In genomic region chr20:10648651-10649050, GRCh38 we compare ENCODE assay signal across 14 cellular contexts. TPM values are rescaled to one million over a fixed set of nuclear protein-coding genes. Genes with fewer than 3 reads are reported as not detected.
DNase-seq lines count a peak whose midpoint lies in the region; ATAC-seq, FAIRE-seq and TF ChIP-seq lines count a peak whose summit lies in the region.
"Had no signal": no experiment of that assay in that cellular context is flagged by ENCODE, and none has a peak within 500 bp of the region (broad histone marks: within the 10 kb centered on the region; RNA-seq: fewer than 3 reads in every experiment).

No MANE protein-coding gene starts in this region.

- WGBS in trophoblast cell (ENCODE audit: extremely low coverage, insufficient coverage, insufficient read length) = no CpG with 5 or more reads among the region's 8 CpGs

- no peak for FAIRE-seq in D721Med (lab: Jason Lieb, UNC)

- no peak overlapping the region for H4K12ac ChIP-seq in trophoblast cell (ENCODE audit: low read depth, low read length)

- no peak overlapping the region for H3K4ac ChIP-seq in trophoblast cell (ENCODE audit: low read depth, low read length)

- peak; percentile 67 for DNase-seq in AG09319 (ENCODE audit: extremely low read depth, low read depth)
- peak; percentile 82 for DNase-seq in M059J (ENCODE audit: low read depth)
- no peak for DNase-seq in epithelial cell of prostate (ENCODE audit: low read depth, low spot score)
- DNase-seq in trophoblast cell = peak; percentile 56 to 84
- DNase-seq in D721Med (ENCODE audit: insufficient read length, low spot score) = no peak
- no peak for DNase-seq in NCI-H1105 (lab: John Stamatoyannopoulos, UW)
- DNase-seq in NOMO-1 (lab: John Stamatoyannopoulos, UW; ENCODE audit: unreplicated experiment in 2 of 2) = no peak
- DNase-seq: activated CD4-positive, CD25-positive, alpha-beta regulatory T cell treated with anti-CD3 and anti-CD28 coated beads, Interleukin-2, amount 50 U/mL, for 72 hours; activated T-cell treated with anti-CD3 and anti-CD28 coated beads, Interleukin-2, amount 50 U/mL, for 48 hours; caudate nucleus; NCI-H526 treated with DMSO at 0.1 percent for 48 hours had no signal

- H2BK120ac ChIP-seq in trophoblast cell (ENCODE audit: insufficient read depth, low read length, poor library complexity) = no peak overlapping the region

- no peak overlapping the region for H2AFZ ChIP-seq in trophoblast cell (ENCODE audit: insufficient read depth, low read length, poor library complexity)

- peak overlapping the region; percentile 8 for H2BK5ac ChIP-seq in trophoblast cell (ENCODE audit: low read depth, low read length, poor library complexity)

- H3K27me3 ChIP-seq in trophoblast cell (ENCODE audit: insufficient read depth, low read length) = no peaks in the 10 kb centered on the region
- H3K27me3 ChIP-seq: esophagus muscularis mucosa had no signal

- H4K8ac ChIP-seq in trophoblast cell (ENCODE audit: low read depth, low read length) = no peak overlapping the region

- H3K27ac ChIP-seq in epithelial cell of prostate (peak overlapping the region; percentile 28), trophoblast cell (ENCODE audit: low read depth, low read length) (peak overlapping the region; percentile 71)
- H3K27ac ChIP-seq: SK-N-MC had no signal

- no peak overlapping the region for H4K91ac ChIP-seq in trophoblast cell (ENCODE audit: low read depth, low read length)

- H3K79me2 ChIP-seq in trophoblast cell (ENCODE audit: control insufficient read depth, insufficient read depth, low read length, poor library complexity) = peaks cover 4% of the 10 kb centered on the region

- no peak overlapping the region for H2BK12ac ChIP-seq in trophoblast cell (ENCODE audit: low read length)

- peaks cover 49 to 79% of the 10 kb centered on the region in 2 experiments for H3K36me3 ChIP-seq in trophoblast cell (ENCODE audit: control insufficient read depth in 1 of 2, insufficient read depth in 2 of 2, low read length in 2 of 2)

- H3K4me1 ChIP-seq in trophoblast cell (ENCODE audit: control insufficient read depth in 1 of 2, insufficient read depth in 2 of 2, low read length in 2 of 2) = peaks cover 48 to 53% of the 10 kb centered on the region in 2 experiments

- no peak overlapping the region for H3K4me3 ChIP-seq in trophoblast cell (ENCODE audit: low read depth, low read length)
- H3K4me3 ChIP-seq: esophagus muscularis mucosa, SK-N-MC had no signal

- no peak overlapping the region for H3K23ac ChIP-seq in trophoblast cell (ENCODE audit: low read length)

- no peak overlapping the region for H3K4me2 ChIP-seq in trophoblast cell (ENCODE audit: low read length)

- no peaks in the 10 kb centered on the region for H3K9me3 ChIP-seq in trophoblast cell (ENCODE audit: insufficient read depth, low read depth, low read length)
- H3K9me3 ChIP-seq: esophagus muscularis mucosa had no signal

- no peak for TF ChIP-seq CTCF in AG09319 (IDR thresholded peaks at IDR 0.05; ENCODE audit: low read depth, low read length)
- no peak for TF ChIP-seq CTCF in D721Med (IDR thresholded peaks at IDR 0.05; ENCODE audit: insufficient read depth, missing control alignments)

- no peak overlapping the region for H3K9ac ChIP-seq in trophoblast cell (ENCODE audit: low read length)

- H3K79me1 ChIP-seq in trophoblast cell (ENCODE audit: low read length) = peaks cover 20% of the 10 kb centered on the region

- no peak overlapping the region for H3K14ac ChIP-seq in trophoblast cell (ENCODE audit: low read length)

- H3K18ac ChIP-seq in trophoblast cell (ENCODE audit: low read length) = no peak overlapping the region

- H2AK5ac ChIP-seq in trophoblast cell (ENCODE audit: low read length) = no peak overlapping the region

- no peak for ATAC-seq in HG03565 (IDR thresholded peaks at IDR 0.05; ENCODE audit: unreplicated experiment)

RNA-seq across cellular contexts. Expression of gene JAG1, which starts 25.1 kb away (rescaled TPM):
- 10.9 and 14.8 TPM in 2 replicates for total RNA-seq in M059J (2014; rRNA removed; shearing (Covaris generic))
- 34.3 and 36.3 TPM in 2 replicates for polyA plus RNA-seq in trophoblast cell (2013)

Comparison
In these comparisons a context has a peak if more than half of its experiments do, and no peak if none do; other contexts are left out.
1. DNase-seq: peak in AG09319 (single experiment), M059J (single experiment) and trophoblast cell (2 of 2); none in epithelial cell of prostate (single experiment), D721Med (single experiment), NCI-H1105 (single experiment) and NOMO-1 (0 of 2).